17 cellular contexts compared by ENCODE assay signal in genomic region chr2:120368086-120368485, GRCh38. TPM values are rescaled to one million over a fixed set of nuclear protein-coding genes. Genes with fewer than 3 reads are reported as not detected.
"Had no signal": no experiment of that assay in that cellular context is flagged by ENCODE, and none has a peak within 500 bp of the region (broad histone marks: within the 10 kb centered on the region; RNA-seq: fewer than 3 reads in every experiment).

No MANE protein-coding gene starts in this region.

- H3K4me3 ChIP-seq: breast epithelium, gastrocnemius medialis, heart left ventricle, sigmoid colon, stomach, testis had no signal

- DNase-seq: activated naive CD4-positive, alpha-beta T cell; activated naive CD8-positive, alpha-beta T cell treated with anti-CD3 and anti-CD28 coated beads, Interleukin-2, amount 10 ng/mL, durations not matched to agents 7 days and 5 days; endodermal cell; erythroblast; gastrocnemius medialis; left cardiac atrium; naive thymus-derived CD4-positive, alpha-beta T cell; sigmoid colon; stimulated activated CD4-positive, alpha-beta T cell treated with anti-CD3 and anti-CD28 coated beads, Interleukin-1b, Interleukin-23, amount 100 ng/mL, for 48 hours; stomach; T-helper 9 cell; testis had no signal

- H3K27me3 ChIP-seq: breast epithelium, gastrocnemius medialis, heart left ventricle, sigmoid colon, stomach, testis had no signal

- H3K27ac ChIP-seq: breast epithelium, gastrocnemius medialis, heart left ventricle, parathyroid adenoma, sigmoid colon, stomach, testis had no signal

- H3K9me3 Mint-ChIP-seq: activated naive CD8-positive, alpha-beta T cell treated with anti-CD3 and anti-CD28 coated beads, Interleukin-2, amount 10 ng/mL, durations not matched to agents 7 days and 5 days; endodermal cell had no signal

- H3K36me3 ChIP-seq: breast epithelium, gastrocnemius medialis, heart left ventricle, sigmoid colon, stomach had no signal

- H3K4me1 Mint-ChIP-seq: activated naive CD8-positive, alpha-beta T cell treated with anti-CD3 and anti-CD28 coated beads, Interleukin-2, amount 10 ng/mL, durations not matched to agents 7 days and 5 days; endodermal cell; naive thymus-derived CD4-positive, alpha-beta T cell had no signal

- H3K27ac Mint-ChIP-seq: activated naive CD8-positive, alpha-beta T cell treated with anti-CD3 and anti-CD28 coated beads, Interleukin-2, amount 10 ng/mL, durations not matched to agents 7 days and 5 days; endodermal cell; naive thymus-derived CD4-positive, alpha-beta T cell had no signal

- H3K36me3 Mint-ChIP-seq: activated naive CD8-positive, alpha-beta T cell treated with anti-CD3 and anti-CD28 coated beads, Interleukin-2, amount 10 ng/mL, durations not matched to agents 7 days and 5 days; naive thymus-derived CD4-positive, alpha-beta T cell had no signal

- H3K4me3 Mint-ChIP-seq: activated naive CD8-positive, alpha-beta T cell treated with anti-CD3 and anti-CD28 coated beads, Interleukin-2, amount 10 ng/mL, durations not matched to agents 7 days and 5 days; endodermal cell; naive thymus-derived CD4-positive, alpha-beta T cell had no signal

- ATAC-seq: activated CD4-positive, CD25-positive, alpha-beta regulatory T cell treated with anti-CD3 and anti-CD28 coated beads, Interleukin-2, amount 50 U/mL, for 24 hours; gastrocnemius medialis; heart left ventricle; left cardiac atrium; naive thymus-derived CD4-positive, alpha-beta T cell had no signal

- H3K79me2 ChIP-seq: parathyroid adenoma had no signal

- H3K9ac ChIP-seq: parathyroid adenoma had no signal

- H2AFZ ChIP-seq: parathyroid adenoma had no signal

- H3K4me1 ChIP-seq: breast epithelium, heart left ventricle, parathyroid adenoma, sigmoid colon, stomach, testis had no signal

- H3K9me3 ChIP-seq: breast epithelium, gastrocnemius medialis, sigmoid colon, stomach, testis had no signal

RNA-seq across cellular contexts. Expression of gene INHBB, which starts 22.1 kb away (rescaled TPM):
- total RNA-seq: activated CD8-positive, alpha-beta memory T cell treated with anti-CD3 and anti-CD28 coated beads for 36 hours; activated naive CD8-positive, alpha-beta T cell treated with anti-CD3 and anti-CD28 coated beads, Interleukin-2, amount 10 ng/mL, durations not matched to agents 7 days and 5 days; endodermal cell; naive thymus-derived CD4-positive, alpha-beta T cell had no signal
- polyA plus RNA-seq: naive thymus-derived CD4-positive, alpha-beta T cell had no signal
